Comparison of ENCODE assay signal across 8 cellular contexts in genomic region chr4:6907658-6908191, GRCh38. TPM values are rescaled to one million over a fixed set of nuclear protein-coding genes. Genes with fewer than 3 reads are reported as not detected.
DNase-seq lines count a peak whose midpoint lies in the region; ATAC-seq and TF ChIP-seq lines count a peak whose summit lies in the region.

No MANE protein-coding gene starts in this region.

- H3K36me3 ChIP-seq in Peyer's patch = no peaks in the 10 kb centered on the region
- H3K36me3 ChIP-seq in cardiac muscle cell = no peaks in the 10 kb centered on the region
- H3K36me3 ChIP-seq in smooth muscle cell (ENCODE audit: low read depth) = no peaks in the 10 kb centered on the region

- H3K27ac ChIP-seq in Peyer's patch (no peak overlapping the region), cardiac muscle cell (no peak overlapping the region), smooth muscle cell (ENCODE audit: low read depth) (no peak overlapping the region)

- no peak for ATAC-seq in HG02798 (IDR thresholded peaks at IDR 0.05; ENCODE audit: poor library complexity, unreplicated experiment)

- peak overlapping the region; percentile 89 for H3K4me2 ChIP-seq in smooth muscle cell

- no peak overlapping the region for H3K4me3 ChIP-seq in Peyer's patch
- H3K4me3 ChIP-seq in cardiac muscle cell = no peak overlapping the region
- no peak overlapping the region for H3K4me3 ChIP-seq in smooth muscle cell

- H3K27me3 ChIP-seq in Peyer's patch (no peaks in the 10 kb centered on the region), cardiac muscle cell (peaks cover 3% of the 10 kb centered on the region), smooth muscle cell (ENCODE audit: low read depth) (no peaks in the 10 kb centered on the region)

- DNase-seq in activated CD8-positive, alpha-beta memory T cell treated with anti-CD3 and anti-CD28 coated beads, Interleukin-2, amount 50 U/mL, for 48 hours = peak; percentile 53
- DNase-seq in activated CD8-positive, alpha-beta memory T cell treated with anti-CD3 and anti-CD28 coated beads, Interleukin-2, amount 50 U/mL, for 4 hours = no peak
- DNase-seq in Peyer's patch (peak; percentile 36 to 81 (median 75)), cardiac muscle cell (ENCODE audit: low read depth in 1 of 2, low spot score in 1 of 2) (peak; percentile 47 to 59), smooth muscle cell (lab: John Stamatoyannopoulos, UW; ENCODE audit: unreplicated experiment) (no peak), DMS153 (lab: John Stamatoyannopoulos, UW) (no peak), retina (no peak)

- 39% methylated on average over 22 of the region's 22 CpGs for WGBS in smooth muscle cell (ENCODE audit: low lambda C conversion rate)

- H4K20me1 ChIP-seq in smooth muscle cell (ENCODE audit: low read depth) = peaks cover 21% of the 10 kb centered on the region

- TF ChIP-seq CTCF in Peyer's patch (IDR thresholded peaks at IDR 0.05) (peak in 5 of 6 experiments; percentile 5 to 76 (median 56)), cardiac muscle cell (IDR thresholded peaks at IDR 0.05; ENCODE audit: low read depth, low read length) (peak; percentile 49), smooth muscle cell (IDR thresholded peaks at IDR 0.05; ENCODE audit: borderline replicate concordance, insufficient read depth, poor library complexity, severe bottlenecking) (peak; percentile 29)

- no peak overlapping the region for H3K9ac ChIP-seq in smooth muscle cell (ENCODE audit: low read depth)

- TF ChIP-seq POLR2A in Peyer's patch (IDR thresholded peaks at IDR 0.05) = no peak

- no peak overlapping the region for H2AFZ ChIP-seq in smooth muscle cell (ENCODE audit: low read depth)

- H3K4me1 ChIP-seq in Peyer's patch (peaks cover 0 to 22% (median 4%) of the 10 kb centered on the region in 4 donors), cardiac muscle cell (ENCODE audit: low read depth) (peaks cover 24% of the 10 kb centered on the region), smooth muscle cell (ENCODE audit: low read depth) (peaks cover 26% of the 10 kb centered on the region)

- H3F3A ChIP-seq in smooth muscle cell (ENCODE audit: low read depth) = no peaks in the 10 kb centered on the region

- H3K79me2 ChIP-seq in smooth muscle cell (ENCODE audit: low read depth) = peaks cover 2% of the 10 kb centered on the region

- H3K9me3 ChIP-seq in Peyer's patch (no peaks in the 10 kb centered on the region), cardiac muscle cell (ENCODE audit: low read depth) (no peaks in the 10 kb centered on the region), smooth muscle cell (replicated peaks; ENCODE audit: low read depth) (no peaks in the 10 kb centered on the region)

RNA-seq across cellular contexts. Expression of gene TBC1D14, which starts 1.9 kb away (rescaled TPM):
- total RNA-seq in Peyer's patch (10 to 100 TPM; 44.8 to 67.7 (median 55.7) TPM), cardiac muscle cell (41.8 and 46.1 TPM in 2 replicates), smooth muscle cell (24.4 and 31.6 TPM in 2 replicates)
- polyA plus RNA-seq in cardiac muscle cell (30.5 and 38.9 TPM in 2 replicates), smooth muscle cell (13.0 and 20.9 TPM in 2 replicates)

Comparison
In these comparisons a context has a peak if more than half of its experiments do, and no peak if none do; other contexts are left out.
1. DNase-seq: peak in activated CD8-positive, alpha-beta memory T cell treated with anti-CD3 and anti-CD28 coated beads, Interleukin-2, amount 50 U/mL, for 48 hours (single experiment), Peyer's patch (3 of 3) and cardiac muscle cell (2 of 2); none in activated CD8-positive, alpha-beta memory T cell treated with anti-CD3 and anti-CD28 coated beads, Interleukin-2, amount 50 U/mL, for 4 hours (single experiment), smooth muscle cell (single experiment), DMS153 (single experiment) and retina (single experiment).
2. Peak in every context shown above with its lines, with median percentiles within 50 percentile points of each other: CTCF ChIP-seq.